In genomic region chr15:45146405-45146804, GRCh38 we compare ENCODE assay signal across 29 cellular contexts. TPM values are rescaled to one million over a fixed set of nuclear protein-coding genes. Genes with fewer than 3 reads are reported as not detected.
DNase-seq lines count a peak whose midpoint lies in the region; ATAC-seq and TF ChIP-seq lines count a peak whose summit lies in the region.
"Had no signal": no experiment of that assay in that cellular context is flagged by ENCODE, and none has a peak within 500 bp of the region (broad histone marks: within the 10 kb centered on the region; RNA-seq: fewer than 3 reads in every experiment).

No MANE protein-coding gene starts in this region.

- H3K4me3 ChIP-seq in esophagus (ENCODE audit: low read depth in 1 of 2, low read length in 2 of 2) (no peak overlapping the region), left lung (no peak overlapping the region), smooth muscle cell (no peak overlapping the region)
- H3K4me3 ChIP-seq: BLaER1 treated with 17β-estradiol and CSF1 and Interleukin-3, amounts not matched to agents 10 nM and 100 nM; stomach; tibial artery had no signal

- TF ChIP-seq CTCF in left lung (IDR thresholded peaks at IDR 0.05) (no peak), smooth muscle cell (IDR thresholded peaks at IDR 0.05; ENCODE audit: borderline replicate concordance, insufficient read depth, poor library complexity, severe bottlenecking) (no peak)

- H3K4me2 ChIP-seq in smooth muscle cell: no peak overlapping the region
- H3K4me2 ChIP-seq: BLaER1 treated with 17β-estradiol and CSF1 and Interleukin-3, amounts not matched to agents 10 nM and 100 nM had no signal

- no peaks in the 10 kb centered on the region for H3K79me2 ChIP-seq in smooth muscle cell (ENCODE audit: low read depth)

- H2AFZ ChIP-seq in smooth muscle cell (ENCODE audit: low read depth): no peak overlapping the region

- peaks cover 3 to 51% of the 10 kb centered on the region in 2 donors for H3K36me3 ChIP-seq in esophagus (ENCODE audit: control insufficient read depth in 2 of 2, insufficient read depth in 2 of 2, low read length in 1 of 2)
- H3K36me3 ChIP-seq in left lung: peaks cover 0 to 32% of the 10 kb centered on the region in 2 donors
- H3K36me3 ChIP-seq in smooth muscle cell (ENCODE audit: low read depth): no peaks in the 10 kb centered on the region
- H3K36me3 ChIP-seq: BLaER1 treated with 17β-estradiol and CSF1 and Interleukin-3, amounts not matched to agents 10 nM and 100 nM; neutrophil had no signal

- H3K4me1 ChIP-seq in esophagus (ENCODE audit: control insufficient read depth in 2 of 2, insufficient read depth in 2 of 2, low read length in 1 of 2) (peaks cover 0 to 19% of the 10 kb centered on the region in 2 donors), left lung (no peaks in the 10 kb centered on the region), smooth muscle cell (ENCODE audit: low read depth) (no peaks in the 10 kb centered on the region)
- H3K4me1 ChIP-seq: tibial artery had no signal

- no peaks in the 10 kb centered on the region for H4K20me1 ChIP-seq in smooth muscle cell (ENCODE audit: low read depth)
- H4K20me1 ChIP-seq: BLaER1 treated with 17β-estradiol and CSF1 and Interleukin-3, amounts not matched to agents 10 nM and 100 nM had no signal

- peak; percentile 72 for ATAC-seq in left lung
- ATAC-seq in HG03025 (IDR thresholded peaks at IDR 0.05; ENCODE audit: low FRiP score, unreplicated experiment): no peak
- no peak for ATAC-seq in GM18519 (IDR thresholded peaks at IDR 0.05; ENCODE audit: low FRiP score, unreplicated experiment)
- ATAC-seq: activated naive CD8-positive, alpha-beta T cell treated with anti-CD3 and anti-CD28 coated beads, Interleukin-2, amount 50 U/mL, for 24 hours; activated T-cell treated with anti-CD3 and anti-CD28 coated beads, Interleukin-2, amount 50 U/mL, for 4 hours; left cardiac atrium; SK-N-SH treated with all-trans-retinoic acid at 6 μM for 48 hours had no signal

- no peak overlapping the region for H3K9ac ChIP-seq in smooth muscle cell (ENCODE audit: low read depth)
- H3K9ac ChIP-seq: BLaER1 treated with 17β-estradiol and CSF1 and Interleukin-3, amounts not matched to agents 10 nM and 100 nM had no signal

- no peaks in the 10 kb centered on the region for H3F3A ChIP-seq in smooth muscle cell (ENCODE audit: low read depth)

- DNase-seq in SKM-1 (lab: John Stamatoyannopoulos, UW; ENCODE audit: unreplicated experiment): peak; percentile 11
- no peak for DNase-seq in left lung
- DNase-seq in smooth muscle cell (lab: John Stamatoyannopoulos, UW; ENCODE audit: unreplicated experiment): no peak
- DNase-seq in nucleus accumbens (lab: John Stamatoyannopoulos, UW): no peak
- DNase-seq: activated CD4-positive, alpha-beta T cell treated with anti-CD3 and anti-CD28 coated beads, Interleukin-2, amount 10 ng/mL, durations not matched to agents 7 days and 5 days; activated naive CD8-positive, alpha-beta T cell treated with anti-CD3 and anti-CD28 coated beads, Interleukin-2, amount 50 U/mL, for 24 hours; activated T-cell treated with anti-CD3 and anti-CD28 coated beads, Interleukin-2, amount 50 U/mL, for 4 hours; Karpas-422; left cardiac atrium; naive B cell; NCI-H146; NCI-H446; stimulated activated CD4-positive, alpha-beta T cell treated with anti-CD3 and anti-CD28 coated beads, Interleukin-1b, Interleukin-23, amount 100 ng/mL, for 48 hours; stimulated activated CD8-positive, alpha-beta memory T cell treated with anti-CD3 and anti-CD28 coated beads, Interleukin-4, amount 100 ng/mL, for 48 hours; stomach; tibial artery had no signal

- no peaks in the 10 kb centered on the region for H3K27me3 ChIP-seq in esophagus (ENCODE audit: control insufficient read depth in 1 of 2, insufficient read depth in 2 of 2, low read length in 2 of 2)
- no peaks in the 10 kb centered on the region for H3K27me3 ChIP-seq in left lung
- H3K27me3 ChIP-seq in smooth muscle cell (ENCODE audit: low read depth): no peaks in the 10 kb centered on the region
- H3K27me3 ChIP-seq: BLaER1 treated with 17β-estradiol and CSF1 and Interleukin-3, amounts not matched to agents 10 nM and 100 nM; neutrophil; stomach had no signal

- 70 to 72% methylated on average over 4 of the region's 4 CpGs for WGBS in esophagus, 2 donors
- WGBS in smooth muscle cell (ENCODE audit: low lambda C conversion rate): 90% methylated on average over 4 of the region's 4 CpGs

- H3K9me3 ChIP-seq in esophagus (ENCODE audit: control insufficient read depth in 2 of 2, insufficient read depth in 1 of 2, low read depth in 1 of 2, low read length in 1 of 2): no peaks in the 10 kb centered on the region
- H3K9me3 ChIP-seq in left lung: no peaks in the 10 kb centered on the region
- H3K9me3 ChIP-seq in smooth muscle cell (replicated peaks; ENCODE audit: low read depth): no peaks in the 10 kb centered on the region
- H3K9me3 ChIP-seq: BLaER1 treated with 17β-estradiol and CSF1 and Interleukin-3, amounts not matched to agents 10 nM and 100 nM; neutrophil; stomach; tibial artery had no signal

- H3K27ac ChIP-seq in esophagus (ENCODE audit: low read depth in 2 of 2, low read length in 1 of 2): peak overlapping the region; percentile 68 to 86
- no peak overlapping the region for H3K27ac ChIP-seq in left lung
- peak overlapping the region; percentile 35 for H3K27ac ChIP-seq in smooth muscle cell (ENCODE audit: low read depth)
- H3K27ac ChIP-seq: BLaER1 treated with 17β-estradiol and CSF1 and Interleukin-3, amounts not matched to agents 10 nM and 100 nM; neutrophil; tibial artery; VCaP had no signal

- intact Hi-C loops in left lung (cut with DNase I): no loop called here

RNA-seq across cellular contexts. Expression of gene DUOX1, which starts 16.6 kb away (rescaled TPM):
- polyA plus RNA-seq in esophagus: 100 to 1,000 TPM in 1 of 2 donors, 10 to 100 TPM in 1; 64.7 to 111 TPM
- total RNA-seq in left lung: 100 to 1,000 TPM; 198 to 265 TPM
- 3.5 and 4.4 TPM in 2 replicates for total RNA-seq in smooth muscle cell
- polyA plus RNA-seq in smooth muscle cell: 5.8 and 13.8 TPM in 2 replicates
- total RNA-seq: activated CD4-positive, alpha-beta T cell treated with anti-CD3 and anti-CD28 coated beads, Interleukin-2, amount 10 ng/mL, durations not matched to agents 7 days and 5 days; endothelial cell of umbilical vein; HepG2; OCI-LY7 had no signal
- polyA plus RNA-seq: endothelial cell of umbilical vein had no signal

RNA-seq across cellular contexts. Expression of gene DUOXA1, which starts 16.7 kb away (rescaled TPM):
- polyA plus RNA-seq in esophagus: 100 to 1,000 TPM; 145 to 174 TPM
- 100 to 1,000 TPM in 1 of 2 donors, 10 to 100 TPM in 1; 96.7 to 135 TPM for total RNA-seq in left lung
- total RNA-seq in smooth muscle cell: 6.0 and 7.6 TPM in 2 replicates
- polyA plus RNA-seq in smooth muscle cell: 2.8 and 7.9 TPM in 2 replicates
- total RNA-seq: activated CD4-positive, alpha-beta T cell treated with anti-CD3 and anti-CD28 coated beads, Interleukin-2, amount 10 ng/mL, durations not matched to agents 7 days and 5 days; cerebellum; Daoy; endothelial cell of umbilical vein; HepG2; OCI-LY7; skeletal muscle tissue had no signal
- polyA plus RNA-seq: HepG2 had no signal

RNA-seq across cellular contexts. Expression of gene DUOXA2, which starts 32.3 kb away (rescaled TPM):
- polyA plus RNA-seq in esophagus (10 to 100 TPM in 1 of 2 donors, 1 to 10 TPM in 1; 8.4 to 39.1 TPM), smooth muscle cell (0.24 TPM in 1 of 2 replicates, not detected in the other)
- total RNA-seq in left lung (not detected), smooth muscle cell (not detected in 2 replicates)
- total RNA-seq: activated CD4-positive, alpha-beta T cell treated with anti-CD3 and anti-CD28 coated beads, Interleukin-2, amount 10 ng/mL, durations not matched to agents 7 days and 5 days; activated T-cell treated with anti-CD3 and anti-CD28 coated beads, Interleukin-2, amount 50 U/mL, for 4 hours; cerebellum; Daoy; endothelial cell of umbilical vein; HepG2; left cardiac atrium; OCI-LY7; skeletal muscle tissue had no signal
- polyA plus RNA-seq: endothelial cell of umbilical vein had no signal

RNA-seq across cellular contexts. Expression of gene DUOX2, which starts 32.4 kb away (rescaled TPM):
- polyA plus RNA-seq in esophagus (10 to 100 TPM; 15.8 to 26.3 TPM), smooth muscle cell (0.34 and 1.2 TPM in 2 replicates)
- total RNA-seq in left lung (1 to 10 TPM; 2.0 to 2.7 TPM), smooth muscle cell (0.36 and 1.4 TPM in 2 replicates)
- total RNA-seq: cerebellum, endothelial cell of umbilical vein, HepG2 had no signal

RNA-seq across cellular contexts. Expression of gene SHF, which starts 41.4 kb away (rescaled TPM):
- polyA plus RNA-seq in esophagus: 1 to 10 TPM; 2.1 to 2.4 TPM
- total RNA-seq in left lung: 1 to 10 TPM; 5.5 to 7.7 TPM
- 11.7 and 41.3 TPM in 2 replicates for total RNA-seq in smooth muscle cell
- polyA plus RNA-seq in smooth muscle cell: 16.4 and 28.3 TPM in 2 replicates

Comparison
In these comparisons a context has a peak if more than half of its experiments do, and no peak if none do; other contexts are left out.
1. H3K27ac ChIP-seq: peak in esophagus (2 of 2) and smooth muscle cell (single experiment); none in left lung (0 of 2).
2. RNA of gene DUOX1, which starts 16.6 kb away (total RNA-seq): 198 to 265 TPM in left lung; 3.5 to 4.4 TPM in smooth muscle cell; every median in the first group is over 10 times any median in the second.
3. RNA of gene DUOXA1, which starts 16.7 kb away (total RNA-seq): 96.7 to 135 TPM in left lung; 6.0 to 7.6 TPM in smooth muscle cell; every median in the first group is over 10 times any median in the second.